27 cellular contexts compared by ENCODE assay signal in the genomic region with DNA sequence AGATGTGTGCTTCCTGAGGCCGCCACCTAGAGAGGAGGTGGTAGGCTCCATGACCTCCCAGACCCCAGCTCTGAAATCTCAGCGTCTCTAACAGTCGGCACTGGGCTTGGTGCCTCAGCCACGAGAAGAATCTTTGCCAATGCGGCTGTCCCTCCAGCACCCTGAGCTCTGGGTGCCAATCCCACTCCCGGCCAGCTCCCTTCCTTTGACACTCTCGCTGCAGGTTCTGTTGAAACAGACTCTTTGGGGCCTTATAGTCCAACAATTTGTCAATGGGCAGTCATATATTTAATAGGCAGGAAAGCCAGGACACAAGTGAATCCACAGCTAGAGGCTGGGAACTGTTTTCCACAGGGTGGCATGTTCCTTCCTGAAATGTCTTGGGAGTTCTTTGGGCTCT. TPM values are rescaled to one million over a fixed set of nuclear protein-coding genes. Genes with fewer than 3 reads are reported as not detected.
"Had no signal": no experiment of that assay in that cellular context is flagged by ENCODE, and none has a peak within 500 bp of the region (broad histone marks: within the 10 kb centered on the region; RNA-seq: fewer than 3 reads in every experiment).

No MANE protein-coding gene starts in this region.

- DNase-seq: dermis blood vessel endothelial cell; dorsolateral prefrontal cortex; effector CD4-positive, alpha-beta T cell; effector memory CD4-positive, alpha-beta T cell; esophagus squamous epithelium; foreskin fibroblast; foreskin melanocyte; gastrocnemius medialis; glutamatergic neuron; head of caudate nucleus; heart right ventricle; hippocampal formation; kidney; kidney glomerular epithelial cell; left lung; left ventricle myocardium superior; lower lobe of right lung; mesenchymal stem cell; naive B cell had no signal

- H3K4me3 Mint-ChIP-seq: mesothelial cell of epicardium had no signal

- H3K27ac Mint-ChIP-seq: mesothelial cell of epicardium, naive B cell had no signal

- H3K36me3 Mint-ChIP-seq: mesothelial cell of epicardium, naive B cell had no signal

- H3K4me1 Mint-ChIP-seq: mesothelial cell of epicardium, naive B cell had no signal

- H3K9me3 Mint-ChIP-seq: naive B cell had no signal

- ATAC-seq: gastrocnemius medialis, heart right ventricle, left lung, left ventricle myocardium superior, lower lobe of right lung had no signal

RNA-seq across cellular contexts. Expression of gene PRMT8, which starts 52.8 kb away (rescaled TPM):
- total RNA-seq: dermis blood vessel endothelial cell, endothelial cell of umbilical vein, epithelial cell of proximal tubule, esophagus squamous epithelium, gastrocnemius medialis, glomerular endothelial cell, kidney, left ventricle myocardium superior, lower leg skin, lung microvascular endothelial cell, mesenteric fat pad, mesothelial cell of epicardium, myocyte had no signal
